In genomic region chr5:142982821-142983200, GRCh38 we compare ENCODE assay signal across 11 cellular contexts.
A peak's percentile ranks its signal among the peaks of the same experiment; 100 is the strongest.
DNase-seq lines count a peak whose midpoint lies in the region; ATAC-seq, FAIRE-seq and TF ChIP-seq lines count a peak whose summit lies in the region.
"Had no signal": no experiment of that assay in that cellular context is flagged by ENCODE, and none has a peak within 500 bp of the region (broad histone marks: within the 10 kb centered on the region; RNA-seq: fewer than 3 reads in every experiment).

No MANE protein-coding gene starts in this region.

- H3K36me3 ChIP-seq in heart left ventricle (no peaks in the 10 kb centered on the region), K562 (ENCODE audit: control insufficient read depth, insufficient read depth, low read length) (no peaks in the 10 kb centered on the region), MG63 (no peaks in the 10 kb centered on the region)
- H3K36me3 ChIP-seq: spleen, vagina had no signal

- in situ Hi-C loops in K562 (cut with MboI), result no loop called here

- no TSS peak for BruUV-seq in K562 (replicated peaks; lab: Mats Ljungman, UMichigan)

- H3K4me3 ChIP-seq in heart left ventricle, result no peak overlapping the region
- no peak overlapping the region for H3K4me3 ChIP-seq in K562
- no peak overlapping the region for H3K4me3 ChIP-seq in MG63
- H3K4me3 ChIP-seq: spleen, vagina had no signal

- H3K4me2 ChIP-seq in K562 (ENCODE audit: insufficient read depth, low read length), result no peak overlapping the region

- H3K9me1 ChIP-seq in K562 (ENCODE audit: control insufficient read depth, insufficient read depth, low read length), result no peaks in the 10 kb centered on the region

- H3K79me2 ChIP-seq in K562 (ENCODE audit: control insufficient read depth, insufficient read depth, low read length), result no peaks in the 10 kb centered on the region

- H3K27me3 ChIP-seq in heart left ventricle, result no peaks in the 10 kb centered on the region
- H3K27me3 ChIP-seq in K562 (ENCODE audit: control insufficient read depth in 2 of 2, insufficient read depth in 2 of 2, low read length in 2 of 2), result 0 out of 5 replicates have a peak, but pooled peaks cover 0 to 10% of the 10 kb centered on the region in 2 experiments
- H3K27me3 ChIP-seq in MG63, result no peaks in the 10 kb centered on the region
- H3K27me3 ChIP-seq: spleen, vagina had no signal

- no peak overlapping the region for H2AFZ ChIP-seq in K562 (ENCODE audit: low read depth, low read length)

- CTCF ChIA-PET in K562 (lab: Yijun Ruan, JAX; ENCODE audit: low intra/inter-chr PET ratio), result no interaction called here

- DNase-seq in heart left ventricle, result no peak
- DNase-seq in cardiac septum (ENCODE audit: low spot score), result no peak
- peak in 2 of 4 experiments; percentile 14 to 25 for DNase-seq in K562 (ENCODE audit: extremely low read depth in 1 of 4, low spot score in 3 of 4)
- no peak for DNase-seq in left lobe of liver (ENCODE audit: low spot score)
- no peak for DNase-seq in MG63
- DNase-seq in activated CD4-positive, alpha-beta T cell treated with anti-CD3 and anti-CD28 coated beads for 4 hours, result no peak
- DNase-seq in AML-193 (lab: John Stamatoyannopoulos, UW), result no peak
- DNase-seq: activated gamma-delta T cell treated with Interleukin-2 at 50 U/mL for 16 hours, spleen had no signal

- no peak overlapping the region for H3K9ac ChIP-seq in K562 (ENCODE audit: insufficient read depth in 1 of 2, low read depth in 2 of 2, low read length in 2 of 2)

- no peak for TF ChIP-seq EP300 in K562 (IDR thresholded peaks at IDR 0.05; ENCODE audit: low read length)

- POLR2A ChIA-PET in K562 (lab: Yijun Ruan, JAX), result no interaction called here

- peak; percentile 15 to 46; a peak in 1 of 4 replicates for TF ChIP-seq RAD21 in K562 (CRISPR knock-in tag; conservative IDR thresholded peaks at IDR 0.05 in 1 of 2, IDR thresholded peaks at IDR 0.05 in 1 of 2)

- no peak for TF ChIP-seq POLR2A in heart left ventricle (IDR thresholded peaks at IDR 0.05)
- no peak for TF ChIP-seq POLR2A in K562 (conservative IDR thresholded peaks at IDR 0.05)

- 78 to 85% (median 82%) methylated on average over 4 of the region's 4 CpGs for WGBS in heart left ventricle, 4 donors
- 0% methylated on average over 4 of the region's 4 CpGs for WGBS in K562 (ENCODE audit: insufficient coverage, low coverage, missing lambda C conversion rate)

- H3K4me1 ChIP-seq in heart left ventricle (peaks cover 10 to 69% (median 42%) of the 10 kb centered on the region in 12 donors), K562 (replicated peaks in 1 of 2; ENCODE audit: control insufficient read depth in 2 of 2, insufficient read depth in 2 of 2, low read length in 2 of 2) (no peaks in the 10 kb centered on the region; a peak in 1 of 5 replicates)

- H3K27ac ChIP-seq in heart left ventricle, result peak overlapping the region in 10 of 12 donors; percentile 66 to 84 (median 75)
- no peak overlapping the region for H3K27ac ChIP-seq in K562 (ENCODE audit: extremely low read depth, low read depth, low read length)

- intact Hi-C loops in heart left ventricle (cut with DNase I) (loop anchor here in 1 of 10 donors (2.0 kb wide), 1 partner anchor 20 kb away; no protein-coding TSS in a partner anchor), cardiac septum (cut with DNase I) (no loop called here), K562 (cut with micrococcal nuclease) (no loop called here)

- no peak for FAIRE-seq in K562 (lab: Jason Lieb, UNC)

- ATAC-seq in heart left ventricle (peak; percentile 20 to 55 (median 24)), K562 (peak; percentile 80), left lobe of liver (peak; percentile 39), GM21360 (IDR thresholded peaks at IDR 0.05; ENCODE audit: unreplicated experiment) (no peak)

- no peaks in the 10 kb centered on the region for H4K20me1 ChIP-seq in K562 (replicated peaks; ENCODE audit: control insufficient read depth, insufficient read depth, low read length)

- TF ChIP-seq CTCF in heart left ventricle (IDR thresholded peaks at IDR 0.05) (peak in 3 of 12 donors; percentile 11 to 21 (median 14)), K562 (IDR thresholded peaks at IDR 0.05 in 2 of 3, conservative IDR thresholded peaks at IDR 0.05 in 1 of 3; ENCODE audit: insufficient read depth in 2 of 3, low read depth in 1 of 3, low read length in 3 of 3) (peak; percentile 32 to 45 (median 35); a peak in 5 of 6 replicates)

- H3K9me3 ChIP-seq in heart left ventricle, result no peaks in the 10 kb centered on the region
- H3K9me3 ChIP-seq in K562 (replicated peaks; ENCODE audit: control insufficient read depth, insufficient read depth, low read depth, low read length), result no peaks in the 10 kb centered on the region
- peaks cover 5% of the 10 kb centered on the region for H3K9me3 ChIP-seq in MG63
- H3K9me3 ChIP-seq: spleen, vagina had no signal

TF ChIP-seq in K562, 482 proteins besides CTCF, POLR2A, EP300 and RAD21 (continues in another document):
- TF ChIP-seq ARHGAP35 (IDR thresholded peaks at IDR 0.05; ENCODE audit: partially characterized antibody), result no peak
- TF ChIP-seq NR4A1 (CRISPR knock-in tag; IDR thresholded peaks at IDR 0.05), result no peak
- TF ChIP-seq NR4A1 (tag; IDR thresholded peaks at IDR 0.05), result no peak
- no peak for TF ChIP-seq RREB1 (CRISPR knock-in tag; IDR thresholded peaks at IDR 0.05)
- no peak for TF ChIP-seq ETS1 (conservative IDR thresholded peaks at IDR 0.05; ENCODE audit: control insufficient read depth, low read depth, low read length)
- no peak for TF ChIP-seq EWSR1 (IDR thresholded peaks at IDR 0.05; ENCODE audit: borderline replicate concordance, low read depth, partially characterized antibody)
